22 cellular contexts compared by ENCODE assay signal in genomic region chr6:19831358-19831757, GRCh38. TPM values are rescaled to one million over a fixed set of nuclear protein-coding genes. Genes with fewer than 3 reads are reported as not detected.
"Had no signal": no experiment of that assay in that cellular context is flagged by ENCODE, and none has a peak within 500 bp of the region (broad histone marks: within the 10 kb centered on the region; RNA-seq: fewer than 3 reads in every experiment).

No MANE protein-coding gene starts in this region.

- FAIRE-seq: small intestine had no signal

- H3K4me1 Mint-ChIP-seq: naive B cell; natural killer cell; stimulated activated effector memory CD8-positive, alpha-beta T cell treated with anti-CD3 and anti-CD28 coated beads, Interleukin-12 subunit alpha, Interleukin-12 subunit beta, amount 100 ng/mL, for 72 hours had no signal

- H3K4me3 Mint-ChIP-seq: naive B cell; natural killer cell; stimulated activated effector memory CD8-positive, alpha-beta T cell treated with anti-CD3 and anti-CD28 coated beads, Interleukin-12 subunit alpha, Interleukin-12 subunit beta, amount 100 ng/mL, for 72 hours; stimulated activated naive CD8-positive, alpha-beta T cell treated with anti-CD3 and anti-CD28 coated beads, Interleukin-15, Interleukin-2, amounts not matched to agents 100 ng/mL and 50 ng/mL, for 24 hours; type B pancreatic cell had no signal

- DNase-seq: islet precursor cell; left colon; left lung; lower lobe of right lung; mammary epithelial cell; mesenchymal stem cell; naive B cell; natural killer cell; ovary; retina; right cardiac atrium; sigmoid colon; small intestine; spleen; stimulated activated CD4-positive, alpha-beta T cell treated with anti-CD3 and anti-CD28 coated beads, Interleukin-4, amount 100 ng/mL, for 24 hours; stimulated activated naive CD4-positive, alpha-beta T cell; uterus had no signal

- ATAC-seq: left colon; left lung; lower lobe of right lung; natural killer cell; right cardiac atrium; stimulated activated effector memory CD8-positive, alpha-beta T cell treated with anti-CD3 and anti-CD28 coated beads, Interleukin-12 subunit alpha, Interleukin-12 subunit beta, amount 100 ng/mL, for 72 hours had no signal

- H3K27me3 Mint-ChIP-seq: type B pancreatic cell had no signal

- H3K9me3 Mint-ChIP-seq: natural killer cell had no signal

- H3K36me3 Mint-ChIP-seq: naive B cell; natural killer cell; stimulated activated effector memory CD8-positive, alpha-beta T cell treated with anti-CD3 and anti-CD28 coated beads, Interleukin-12 subunit alpha, Interleukin-12 subunit beta, amount 100 ng/mL, for 72 hours; type B pancreatic cell had no signal

- H3K27ac Mint-ChIP-seq: naive B cell; natural killer cell; progenitor cell of endocrine pancreas; stimulated activated effector memory CD8-positive, alpha-beta T cell treated with anti-CD3 and anti-CD28 coated beads, Interleukin-12 subunit alpha, Interleukin-12 subunit beta, amount 100 ng/mL, for 72 hours; stimulated activated naive CD8-positive, alpha-beta T cell treated with anti-CD3 and anti-CD28 coated beads, Interleukin-15, Interleukin-2, amounts not matched to agents 100 ng/mL and 50 ng/mL, for 24 hours; type B pancreatic cell had no signal

RNA-seq across cellular contexts. Expression of gene ID4, which starts 5.8 kb away (rescaled TPM):
- total RNA-seq: mononuclear cell, natural killer cell had no signal
